12 cellular contexts compared by ENCODE assay signal in the genomic region with DNA sequence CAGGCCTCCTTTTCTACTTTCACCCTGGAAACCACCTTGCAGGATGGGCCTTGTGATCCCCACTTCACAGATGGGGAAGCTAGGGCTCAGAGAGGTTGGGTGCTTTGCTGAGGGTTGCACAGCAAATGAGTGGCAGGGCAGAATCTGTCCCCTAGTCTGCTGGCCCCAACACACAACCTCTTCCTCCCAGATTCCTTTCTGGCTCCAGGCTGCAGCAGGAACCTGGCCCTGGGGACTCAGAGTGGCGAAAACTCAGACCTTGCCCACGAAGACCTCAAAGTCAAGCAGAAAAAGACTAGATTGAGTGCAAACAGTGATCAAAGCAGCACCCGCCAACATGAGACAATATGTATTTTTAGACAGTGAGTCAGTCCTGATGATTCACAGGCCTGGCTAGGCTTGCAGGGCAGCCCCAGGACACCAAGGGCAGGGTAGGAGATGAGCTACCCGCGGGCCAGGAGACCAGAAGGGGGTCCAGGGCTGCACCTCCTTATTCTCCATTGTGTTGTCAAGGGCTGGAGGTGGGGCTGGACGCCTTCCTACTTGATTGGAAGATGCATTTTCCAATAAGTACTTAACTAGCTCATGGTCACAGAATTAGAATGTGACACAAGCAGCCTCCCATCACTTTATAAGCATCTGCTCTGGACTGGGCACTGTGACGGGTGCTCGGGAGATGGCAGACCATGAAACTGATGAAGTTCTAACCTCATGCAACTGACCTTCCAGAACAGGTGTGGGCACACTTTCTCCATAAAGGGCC. TPM values are rescaled to one million over a fixed set of nuclear protein-coding genes. Genes with fewer than 3 reads are reported as not detected.
A peak's percentile ranks its signal among the peaks of the same experiment; 100 is the strongest.
DNase-seq lines count a peak whose midpoint lies in the region; ATAC-seq, FAIRE-seq and TF ChIP-seq lines count a peak whose summit lies in the region.
"Had no signal": no experiment of that assay in that cellular context is flagged by ENCODE, and none has a peak within 500 bp of the region (broad histone marks: within the 10 kb centered on the region; RNA-seq: fewer than 3 reads in every experiment).

No MANE protein-coding gene starts in this region.

- in situ Hi-C loops in GM12878 (cut with MboI) = no loop called here

- H3K9me2 ChIP-seq in GM23338 (ENCODE audit: insufficient read depth) = no peaks in the 10 kb centered on the region

- H3K4me1 Mint-ChIP-seq in GM23338 = no peaks in the 10 kb centered on the region; the same call in 2 of the 3 replicates
- H3K4me1 Mint-ChIP-seq: activated naive CD4-positive, alpha-beta T cell treated with anti-CD3 and anti-CD28 coated beads, Interleukin-2, amount 50 U/mL, for 24 hours had no signal

- FAIRE-seq in GM12891 (lab: Jason Lieb, UNC) = peak; percentile 94
- peak; percentile 13 for FAIRE-seq in GM12878 (lab: Jason Lieb, UNC)

- intact Hi-C loops in GM12878 (cut with micrococcal nuclease; ENCODE audit: unreplicated experiment) = no loop called here

- no peaks in the 10 kb centered on the region; the same call in 2 of the 3 replicates for H3K9me3 ChIP-seq in GM12878 (replicated peaks; ENCODE audit: control insufficient read depth, insufficient read depth, low read length)

- TF ChIP-seq POLR2A in GM12891 (IDR thresholded peaks at IDR 0.05; ENCODE audit: low read depth, low read length) (no peak), GM12878 (IDR thresholded peaks at IDR 0.05; ENCODE audit: low read depth, low read length) (no peak)

- TF ChIP-seq EP300 in GM12878 (IDR thresholded peaks at IDR 0.05; ENCODE audit: borderline replicate concordance in 1 of 2, control insufficient read depth in 1 of 2, low read depth in 2 of 2, low read length in 2 of 2) = no peak

- WGBS in GM12878 (ENCODE audit: insufficient coverage, insufficient replicate concordance, low lambda C conversion rate, missing lambda C conversion rate) = 20% methylated on average over 8 of the region's 8 CpGs

- TF ChIP-seq CTCF in GM12878 (IDR thresholded peaks at IDR 0.05 in 2 of 3, conservative IDR thresholded peaks at IDR 0.05 in 1 of 3; ENCODE audit: control insufficient read depth in 2 of 3, extremely low read depth in 1 of 3, insufficient read depth in 1 of 3, low read depth in 3 of 3, low read length in 3 of 3) (no peak), omental fat pad (IDR thresholded peaks at IDR 0.05) (no peak), GM23338 (conservative IDR thresholded peaks at IDR 0.05; ENCODE audit: low read depth in 2 of 2) (no peak)

- H3K27ac Mint-ChIP-seq in GM23338 = no peak overlapping the region
- H3K27ac Mint-ChIP-seq: activated naive CD4-positive, alpha-beta T cell treated with anti-CD3 and anti-CD28 coated beads, Interleukin-2, amount 50 U/mL, for 24 hours had no signal

- H3K4me1 ChIP-seq in GM12878 (ENCODE audit: control insufficient read depth, insufficient read depth, low read length) (no peaks in the 10 kb centered on the region), GM23338 (ENCODE audit: insufficient read depth) (no peaks in the 10 kb centered on the region)

- RAD21 ChIA-PET in GM12878 (lab: Charles Lee; ENCODE audit: unreplicated experiment) = no interaction called here

- no peaks in the 10 kb centered on the region for H4K20me1 ChIP-seq in GM12878 (ENCODE audit: control insufficient read depth, insufficient read depth)
- no peaks in the 10 kb centered on the region for H4K20me1 ChIP-seq in GM23338 (replicated peaks; ENCODE audit: insufficient read depth)

- H3K4me3 ChIP-seq in GM12878 = no peak overlapping the region
- H3K4me3 ChIP-seq in GM23338 = no peak overlapping the region

- CTCF ChIA-PET in GM12878 (lab: Yijun Ruan, JAX) = no interaction called here

- POLR2A ChIA-PET in GM12878 (lab: Charles Lee) = no interaction called here

- H3K36me3 ChIP-seq in GM12878 (ENCODE audit: control insufficient read depth in 2 of 2, insufficient read depth in 2 of 2, low read length in 1 of 2) = no peaks in the 10 kb centered on the region
- no peaks in the 10 kb centered on the region for H3K36me3 ChIP-seq in GM23338 (ENCODE audit: insufficient read depth)

- ATAC-seq in HG03432 (IDR thresholded peaks at IDR 0.05; ENCODE audit: unreplicated experiment) = peak; percentile 80
- peak; percentile 94 for ATAC-seq in GM12878
- ATAC-seq in omental fat pad (ENCODE audit: low FRiP score) = peak; percentile 28
- no peak for ATAC-seq in GM23338

- peaks cover 2% of the 10 kb centered on the region; the same call in 1 of the 3 replicates for H3K36me3 Mint-ChIP-seq in GM23338 (ENCODE audit: low read depth)
- H3K36me3 Mint-ChIP-seq: activated naive CD4-positive, alpha-beta T cell treated with anti-CD3 and anti-CD28 coated beads, Interleukin-2, amount 50 U/mL, for 24 hours had no signal

- no peak overlapping the region for H3K4me3 Mint-ChIP-seq in GM23338
- H3K4me3 Mint-ChIP-seq: activated naive CD4-positive, alpha-beta T cell treated with anti-CD3 and anti-CD28 coated beads, Interleukin-2, amount 50 U/mL, for 24 hours had no signal

- no peaks in the 10 kb centered on the region for H3F3A ChIP-seq in GM23338 (replicated peaks; ENCODE audit: low read depth)

- no peak overlapping the region for H3K4me2 ChIP-seq in GM12878 (ENCODE audit: control insufficient read depth, insufficient read depth)
- H3K4me2 ChIP-seq in GM23338 = no peak overlapping the region

- H2AFZ ChIP-seq in GM12878 (ENCODE audit: control insufficient read depth, low read depth, low read length) (no peak overlapping the region), GM23338 (no peak overlapping the region)

- H3K79me2 ChIP-seq in GM12878 (ENCODE audit: control insufficient read depth, insufficient read depth, low read length) (no peaks in the 10 kb centered on the region), GM23338 (replicated peaks; ENCODE audit: insufficient read depth) (no peaks in the 10 kb centered on the region)

- peaks cover 56% of the 10 kb centered on the region for H3K9me3 Mint-ChIP-seq in GM23338
- H3K9me3 Mint-ChIP-seq: activated naive CD4-positive, alpha-beta T cell treated with anti-CD3 and anti-CD28 coated beads, Interleukin-2, amount 50 U/mL, for 24 hours had no signal

- no TSS peak for BruUV-seq in GM12878 (replicated peaks; lab: Mats Ljungman, UMichigan)

- no peak overlapping the region for H3K9ac ChIP-seq in GM12878 (ENCODE audit: control insufficient read depth, insufficient read depth, low read length)

- SMC1A ChIA-PET in GM12878 (lab: Charles Lee; ENCODE audit: uncharacterized antibody, unreplicated experiment) = no interaction called here

- H3K27ac ChIP-seq in GM12878 (ENCODE audit: control insufficient read depth, insufficient read depth) = no peak overlapping the region
- H3K27ac ChIP-seq in GM23338 (ENCODE audit: low read depth) = no peak overlapping the region

- H3K27me3 Mint-ChIP-seq in GM23338 (ENCODE audit: insufficient read depth, low read depth, poor library complexity) = peaks cover 5% of the 10 kb centered on the region
- H3K27me3 Mint-ChIP-seq: activated naive CD4-positive, alpha-beta T cell treated with anti-CD3 and anti-CD28 coated beads, Interleukin-2, amount 50 U/mL, for 24 hours had no signal

- DNase-seq in GM12891 (ENCODE audit: insufficient read length, low spot score) = no peak
- DNase-seq in GM12878 (ENCODE audit: low read depth, low spot score) = no peak
- DNase-seq in omental fat pad (ENCODE audit: low spot score) = no peak
- DNase-seq in cerebellar cortex (ENCODE audit: low spot score) = no peak
- DNase-seq in occipital lobe (lab: John Stamatoyannopoulos, UW) = no peak
- DNase-seq in activated CD4-positive, CD25-positive, alpha-beta regulatory T cell treated with anti-CD3 and anti-CD28 coated beads, Interleukin-2, amount 50 U/mL, for 72 hours = no peak
- no peak for DNase-seq in GM23338 (ENCODE audit: low spot score)
- DNase-seq: KG1, retina had no signal

- H3K27me3 ChIP-seq in GM12878 (replicated peaks in 1 of 2; ENCODE audit: control insufficient read depth in 2 of 2, insufficient read depth in 2 of 2, low read length in 1 of 2) = no peaks in the 10 kb centered on the region
- no peaks in the 10 kb centered on the region for H3K27me3 ChIP-seq in GM23338 (ENCODE audit: insufficient read depth)

- TF ChIP-seq RAD21 in GM12878 (IDR thresholded peaks at IDR 0.05; ENCODE audit: insufficient read depth, low read depth, low read length) = no peak

TF ChIP-seq in GM12891, 5 proteins besides CTCF, POLR2A, EP300 and RAD21 (continues in another document):
- no peak for TF ChIP-seq TAF1 (IDR thresholded peaks at IDR 0.05; ENCODE audit: low read depth, low read length)
- no peak for TF ChIP-seq PAX5 (IDR thresholded peaks at IDR 0.05; ENCODE audit: insufficient read depth, low read length, severe bottlenecking)
- TF ChIP-seq SPI1 (IDR thresholded peaks at IDR 0.05; ENCODE audit: low read depth, low read length) = no peak

RNA-seq across cellular contexts. Expression of gene GOLGA6L2, which starts 23.9 kb away (rescaled TPM):
- polyA plus RNA-seq in GM12891 (2012; ENCODE audit: low read depth, missing spikeins) = not detected
- not detected in 2 replicates for total RNA-seq in GM12878 (2013; cell fraction: nucleolus; rRNA removed)
- total RNA-seq in GM12878 (2014; rRNA removed) (not detected in 2 replicates), GM12878 (2014; rRNA removed; fragmentation: Illumina TruSeq; extraction: Trizol) (not detected in 2 replicates), GM12878 (2021) (not detected in 2 replicates), omental fat pad (not detected), occipital lobe (not detected)
- polyA plus RNA-seq in GM12878 (2011; ENCODE audit: low read depth) = not detected
- polyA plus RNA-seq in GM12878 (2011; rRNA removed) (not detected in 2 replicates), GM12878 (2014; fragmentation: Illumina TruSeq; extraction: Trizol) (not detected in 2 replicates), GM12878 (2014; fragmentation: Nextera tagmentation; extraction: Ambion mirVana) (not detected), GM12878 (2014; rRNA removed) (not detected in 2 replicates), GM12878 (2016; fragmentation: Nextera tagmentation; extraction: Ambion mirVana) (not detected), GM23338 (2016; fragmentation: Nextera tagmentation; extraction: Ambion mirVana) (not detected in 2 replicates)
- not detected in 2 replicates for polyA plus RNA-seq in GM12878 (2011; cell fraction: cytosol; rRNA removed)
- polyA plus RNA-seq in GM12878 (2011; cell fraction: nucleus; rRNA removed) = not detected in 2 replicates
- polyA plus RNA-seq in GM12878 (2012) = not detected in 2 replicates
- polyA minus RNA-seq in GM12878 (2011; rRNA and poly(A)+ RNA removed) = not detected in 2 replicates
- not detected in 2 replicates for polyA minus RNA-seq in GM12878 (2011; cell fraction: cytosol; rRNA and poly(A)+ RNA removed)
- polyA minus RNA-seq in GM12878 (2011; cell fraction: nucleus; rRNA and poly(A)+ RNA removed) = not detected in 2 replicates
- total RNA-seq in GM23338 (2014; rRNA removed; shearing (Covaris generic)) = not detected in 2 replicates
- total RNA-seq: liver had no signal
- polyA plus RNA-seq: liver had no signal
